Comparison of ENCODE assay signal across 11 cellular contexts in the genomic region with DNA sequence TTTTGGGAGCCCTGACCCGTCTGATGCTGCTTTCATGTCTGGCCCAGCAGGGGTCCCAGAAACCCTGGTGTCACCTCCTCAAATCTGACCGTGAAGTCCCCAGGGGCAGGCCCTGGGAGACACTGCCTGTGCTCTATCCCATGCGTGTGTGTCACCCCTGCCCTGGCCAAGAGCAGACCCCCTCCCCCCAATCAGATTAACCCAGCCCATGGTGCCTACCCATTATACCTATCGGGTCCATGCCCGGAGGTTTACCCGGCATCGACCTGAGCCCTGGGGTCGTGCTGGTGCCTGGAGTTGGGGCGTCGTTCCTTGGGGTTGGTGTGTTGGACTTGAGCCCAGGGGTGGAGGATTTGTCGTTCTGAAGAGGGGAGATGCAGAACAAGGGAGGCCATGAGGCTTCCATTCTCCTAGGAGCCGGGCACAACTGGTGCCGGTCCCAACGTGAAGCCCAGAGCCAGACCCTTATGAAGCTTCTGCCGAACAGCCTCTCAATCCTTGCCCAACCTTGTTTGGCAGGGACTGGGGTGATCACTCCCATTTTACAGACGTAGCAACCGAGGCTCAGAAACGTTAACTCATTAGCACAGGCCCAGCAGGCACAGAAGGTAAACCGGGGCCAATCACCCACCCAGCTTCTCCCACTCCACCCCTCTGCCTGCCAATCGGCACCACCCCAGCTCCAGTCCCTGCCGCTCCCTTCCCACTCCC.
"Had no signal": no experiment of that assay in that cellular context is flagged by ENCODE, and none has a peak within 500 bp of the region (broad histone marks: within the 10 kb centered on the region; RNA-seq: fewer than 3 reads in every experiment).

No MANE protein-coding gene starts in this region.

- DNase-seq: activated CD4-positive, alpha-beta T cell treated with anti-CD3 and anti-CD28 coated beads, Interleukin-2, amount 10 ng/mL, durations not matched to agents 7 days and 5 days; anterior cingulate cortex; brain microvascular endothelial cell; cerebellar nuclear complex; effector CD8-positive, alpha-beta T cell; foreskin keratinocyte; glutamatergic neuron; kidney glomerular epithelial cell had no signal

- H3K4me1 ChIP-seq: foreskin keratinocyte had no signal

- H3K9me3 Mint-ChIP-seq: activated CD4-positive, alpha-beta T cell treated with anti-CD3 and anti-CD28 coated beads, Interleukin-2, amount 10 ng/mL, durations not matched to agents 7 days and 5 days; activated T-helper 2 cell treated with anti-CD3 and anti-CD28 coated beads, Interferon-gamma antibody, Interleukin-2, Interleukin-4, amounts not matched to agents 10 μg/mL and 5 μg/mL and 100 μg/mL, durations not matched to agents 14 hours and 24 hours and 36 hours; mesothelial cell of epicardium; stimulated activated effector memory CD8-positive, alpha-beta T cell treated with anti-CD3 and anti-CD28 coated beads, Interleukin-12 subunit alpha, Interleukin-12 subunit beta, amount 100 ng/mL, for 72 hours had no signal

- H3K27ac Mint-ChIP-seq: activated CD4-positive, alpha-beta T cell treated with anti-CD3 and anti-CD28 coated beads, Interleukin-2, amount 10 ng/mL, durations not matched to agents 7 days and 5 days; activated T-helper 2 cell treated with anti-CD3 and anti-CD28 coated beads, Interferon-gamma antibody, Interleukin-2, Interleukin-4, amounts not matched to agents 10 μg/mL and 5 μg/mL and 100 μg/mL, durations not matched to agents 14 hours and 24 hours and 36 hours; mesothelial cell of epicardium had no signal

- H3K27me3 ChIP-seq: brain microvascular endothelial cell, foreskin keratinocyte had no signal

- ATAC-seq: foreskin keratinocyte; stimulated activated effector memory CD8-positive, alpha-beta T cell treated with anti-CD3 and anti-CD28 coated beads, Interleukin-12 subunit alpha, Interleukin-12 subunit beta, amount 100 ng/mL, for 72 hours had no signal

- H3K4me3 Mint-ChIP-seq: activated CD4-positive, alpha-beta T cell treated with anti-CD3 and anti-CD28 coated beads, Interleukin-2, amount 10 ng/mL, durations not matched to agents 7 days and 5 days; mesothelial cell of epicardium; stimulated activated effector memory CD8-positive, alpha-beta T cell treated with anti-CD3 and anti-CD28 coated beads, Interleukin-12 subunit alpha, Interleukin-12 subunit beta, amount 100 ng/mL, for 72 hours had no signal

- H3K27me3 Mint-ChIP-seq: activated CD4-positive, alpha-beta T cell treated with anti-CD3 and anti-CD28 coated beads, Interleukin-2, amount 10 ng/mL, durations not matched to agents 7 days and 5 days had no signal

- H3K27ac ChIP-seq: brain microvascular endothelial cell, foreskin keratinocyte had no signal

- H3K4me1 Mint-ChIP-seq: activated CD4-positive, alpha-beta T cell treated with anti-CD3 and anti-CD28 coated beads, Interleukin-2, amount 10 ng/mL, durations not matched to agents 7 days and 5 days had no signal
